ENCODE assay signal across 8 cellular contexts in genomic region chr2:119759451-119760236, GRCh38. TPM values are rescaled to one million over a fixed set of nuclear protein-coding genes. Genes with fewer than 3 reads are reported as not detected.
A peak's percentile ranks its signal among the peaks of the same experiment; 100 is the strongest.
DNase-seq lines count a peak whose midpoint lies in the region; ATAC-seq, FAIRE-seq and TF ChIP-seq lines count a peak whose summit lies in the region.

TSS of gene PTPN4 (plus strand) at chr2:119759922. CDS start at chr2:119809854, 49,932 bp downstream.

- H3K4me1 ChIP-seq in adipocyte (ENCODE audit: control insufficient read depth, insufficient read depth, low read length) (peaks cover 59% of the 10 kb centered on the region), pancreas (peaks cover 6 to 27% (median 18%) of the 10 kb centered on the region in 3 donors), tibial artery (peaks cover 0 to 31% (median 0%) of the 10 kb centered on the region in 4 donors)

- DNase-seq in NCI-H1436 (lab: John Stamatoyannopoulos, UW), result peak; percentile 96
- DNase-seq in T follicular helper cell (ENCODE audit: low read depth), result peak; percentile 96
- peak; percentile 99 for DNase-seq in adipocyte (ENCODE audit: low read depth)
- peak; percentile 98 for DNase-seq in Right ventricle myocardium superior
- DNase-seq in pancreas, result peak; percentile 96 to 98 (median 97)
- peak; percentile 94 to 98 for DNase-seq in tibial artery

- H3K27ac ChIP-seq in pancreas (peak within 1 kb of the TSS; percentile 85 to 95 (median 92)), tibial artery (peak within 1 kb of the TSS; percentile 87 to 91)

- no peaks in the 10 kb centered on the region for H3K9me3 ChIP-seq in adipocyte (ENCODE audit: control insufficient read depth, low read length)
- no peaks in the 10 kb centered on the region for H3K9me3 ChIP-seq in pancreas
- H3K9me3 ChIP-seq in tibial artery, result no peaks in the 10 kb centered on the region

- no peaks in the 10 kb centered on the region for H3K36me3 ChIP-seq in adipocyte (ENCODE audit: control insufficient read depth, insufficient read depth, low read length, severe bottlenecking)
- no peaks in the 10 kb centered on the region for H3K36me3 ChIP-seq in pancreas
- H3K36me3 ChIP-seq in tibial artery, result no peaks in the 10 kb centered on the region

- FAIRE-seq in pancreas (lab: Jason Lieb, UNC), result peak; percentile 66

- 0 to 1% methylated on average over 48 to 59 of the region's 59 CpGs for WGBS in pancreas, 2 donors

- peak within 1 kb of the TSS; percentile 76 for H3K4me3 ChIP-seq in GM12875 (ENCODE audit: low read depth, low read length)
- H3K4me3 ChIP-seq in adipocyte (ENCODE audit: low read length), result peak within 1 kb of the TSS; percentile 98
- peak within 1 kb of the TSS; percentile 65 to 81 (median 76) for H3K4me3 ChIP-seq in pancreas
- peak within 1 kb of the TSS; percentile 91 to 97 for H3K4me3 ChIP-seq in tibial artery

- ATAC-seq in HG02798 (IDR thresholded peaks at IDR 0.05; ENCODE audit: poor library complexity, unreplicated experiment) (peak; percentile 96), Right ventricle myocardium superior (ENCODE audit: poor library complexity) (peak; percentile 97), pancreas (peak; percentile 91 to 96 (median 92))

- no peaks in the 10 kb centered on the region for H3K27me3 ChIP-seq in adipocyte (replicated peaks; ENCODE audit: control insufficient read depth, insufficient read depth, low read length)
- no peaks in the 10 kb centered on the region for H3K27me3 ChIP-seq in pancreas
- H3K27me3 ChIP-seq in tibial artery, result no peaks in the 10 kb centered on the region

- TF ChIP-seq CTCF in GM12875 (IDR thresholded peaks at IDR 0.05; ENCODE audit: borderline replicate concordance, insufficient read depth, low read depth, low read length) (no peak), pancreas (IDR thresholded peaks at IDR 0.05) (no peak), tibial artery (IDR thresholded peaks at IDR 0.05) (peak in 1 of 2 experiments; percentile 6)

- intact Hi-C loops in Right ventricle myocardium superior (cut with DNase I), result no loop called here
- intact Hi-C loops in pancreas (cut with DNase I), result no loop called here
- intact Hi-C loops in tibial artery (cut with DNase I; ENCODE audit: low total_unique reads), result loop anchor here (10.0 kb wide), 1 partner anchor 255 kb away; the partner anchor contains the start of gene EPB41L5

- peak within 1 kb of the TSS; percentile 93 for H3K9ac ChIP-seq in adipocyte (ENCODE audit: low read length)

RNA-seq across cellular contexts. Expression of gene PTPN4, which starts in this region (rescaled TPM):
- total RNA-seq in Right ventricle myocardium superior (37.6 TPM), pancreas (10 to 100 TPM; 11.7 to 18.7 (median 14.1) TPM)
- 1 to 10 TPM; 4.4 to 5.4 TPM for polyA plus RNA-seq in pancreas

Comparison
In these comparisons a context has a peak if more than half of its experiments do, and no peak if none do; other contexts are left out.
1. Peak in every context shown above with its lines: DNase-seq, ATAC-seq, H3K4me3 ChIP-seq and H3K27ac ChIP-seq.